21 cellular contexts compared by ENCODE assay signal in the genomic region with DNA sequence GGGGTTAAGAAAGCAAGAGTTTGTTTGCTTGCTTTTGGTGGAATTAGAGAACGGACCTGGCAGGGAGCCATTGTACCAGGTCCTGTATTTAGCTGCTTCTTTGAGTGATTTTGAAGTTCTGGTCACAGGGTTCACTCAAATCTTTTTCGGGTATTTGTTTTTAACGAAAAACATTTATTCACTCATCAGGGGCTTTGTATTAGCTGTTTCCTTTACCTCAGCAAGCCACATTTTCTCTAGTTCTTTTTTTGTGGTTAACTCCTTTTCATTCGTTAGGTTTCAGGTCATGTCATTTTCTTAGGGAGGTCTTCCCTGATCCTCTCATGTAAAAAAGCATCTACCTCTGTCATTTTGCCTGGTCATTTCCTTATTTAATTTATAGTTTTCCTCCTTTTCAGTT.
"Had no signal": no experiment of that assay in that cellular context is flagged by ENCODE, and none has a peak within 500 bp of the region (broad histone marks: within the 10 kb centered on the region; RNA-seq: fewer than 3 reads in every experiment).

No MANE protein-coding gene starts in this region.

- H3K36me3 Mint-ChIP-seq: memory B cell; stimulated activated naive B cell treated with anti-CD40 and anti-IgM and Interleukin-4, amounts not matched to agents 10 μg/mL and 1 μg/mL and 100 μg/mL, for 72 hours had no signal

- H3K4me3 ChIP-seq: esophagus squamous epithelium, lung, pancreas, right lobe of liver, thoracic aorta, tibial nerve, upper lobe of left lung had no signal

- H3K4me1 ChIP-seq: esophagus squamous epithelium, pancreas, right lobe of liver, tibial nerve, upper lobe of left lung had no signal

- H3K27ac Mint-ChIP-seq: effector memory CD8-positive, alpha-beta T cell; memory B cell; natural killer cell; stimulated activated naive B cell treated with anti-CD40 and anti-IgM and Interleukin-4, amounts not matched to agents 10 μg/mL and 1 μg/mL and 100 μg/mL, for 72 hours; stimulated activated naive CD8-positive, alpha-beta T cell treated with anti-CD3 and anti-CD28 coated beads, Interleukin-15, Interleukin-2, amounts not matched to agents 100 ng/mL and 50 ng/mL, for 24 hours had no signal

- H3K9me3 ChIP-seq: esophagus squamous epithelium, neutrophil, pancreas, right lobe of liver, thoracic aorta, tibial nerve, upper lobe of left lung had no signal

- DNase-seq: cortex of kidney; effector memory CD8-positive, alpha-beta T cell; erythroblast; esophagus squamous epithelium; foreskin melanocyte; head of caudate nucleus; natural killer cell; pancreas; retina; right lobe of liver; small intestine; stimulated activated CD4-positive, alpha-beta T cell treated with anti-CD3 and anti-CD28 coated beads, Interleukin-15, amount 100 ng/mL, for 24 hours; stimulated activated CD4-positive, alpha-beta T cell treated with anti-CD3 and anti-CD28 coated beads, Interleukin-2, amount 100 ng/mL, for 48 hours; stimulated activated naive B cell treated with anti-CD40 and anti-IgM and Interleukin-4, amounts not matched to agents 10 μg/mL and 1 μg/mL and 100 μg/mL, for 72 hours; upper lobe of left lung had no signal

- H3K36me3 ChIP-seq: esophagus squamous epithelium, neutrophil, pancreas, right lobe of liver, thoracic aorta, tibial nerve, upper lobe of left lung had no signal

- H3K4me3 Mint-ChIP-seq: effector memory CD8-positive, alpha-beta T cell; memory B cell; natural killer cell; stimulated activated naive B cell treated with anti-CD40 and anti-IgM and Interleukin-4, amounts not matched to agents 10 μg/mL and 1 μg/mL and 100 μg/mL, for 72 hours; stimulated activated naive CD8-positive, alpha-beta T cell treated with anti-CD3 and anti-CD28 coated beads, Interleukin-15, Interleukin-2, amounts not matched to agents 100 ng/mL and 50 ng/mL, for 24 hours had no signal

- H3K27me3 Mint-ChIP-seq: effector memory CD8-positive, alpha-beta T cell; memory B cell; stimulated activated naive B cell treated with anti-CD40 and anti-IgM and Interleukin-4, amounts not matched to agents 10 μg/mL and 1 μg/mL and 100 μg/mL, for 72 hours; stimulated activated naive CD8-positive, alpha-beta T cell treated with anti-CD3 and anti-CD28 coated beads, Interleukin-15, Interleukin-2, amounts not matched to agents 100 ng/mL and 50 ng/mL, for 24 hours had no signal

- H3K27me3 ChIP-seq: esophagus squamous epithelium, neutrophil, pancreas, right lobe of liver, tibial nerve, upper lobe of left lung had no signal

- ATAC-seq: effector memory CD8-positive, alpha-beta T cell; natural killer cell; pancreas; stimulated activated naive B cell treated with anti-CD40 and anti-IgM and Interleukin-4, amounts not matched to agents 10 μg/mL and 1 μg/mL and 100 μg/mL, for 72 hours had no signal

- H3K27ac ChIP-seq: esophagus squamous epithelium, neutrophil, pancreas, right lobe of liver, thoracic aorta, tibial nerve, upper lobe of left lung had no signal

- H3K4me1 Mint-ChIP-seq: memory B cell; natural killer cell; stimulated activated naive B cell treated with anti-CD40 and anti-IgM and Interleukin-4, amounts not matched to agents 10 μg/mL and 1 μg/mL and 100 μg/mL, for 72 hours had no signal
